8 cellular contexts compared by ENCODE assay signal in genomic region chr6:129498950-129499870, GRCh38.
DNase-seq lines count a peak whose midpoint lies in the region; ATAC-seq and TF ChIP-seq lines count a peak whose summit lies in the region.

No MANE protein-coding gene starts in this region.

- H3K36me3 ChIP-seq in Caco-2 (ENCODE audit: control insufficient read depth, insufficient read depth, low read length), result no peaks in the 10 kb centered on the region
- no peaks in the 10 kb centered on the region for H3K36me3 ChIP-seq in ascending aorta

- peak; percentile 77 for ATAC-seq in GM18861 (IDR thresholded peaks at IDR 0.05; ENCODE audit: unreplicated experiment)
- ATAC-seq in HG03066 (IDR thresholded peaks at IDR 0.05; ENCODE audit: low read depth, unreplicated experiment), result peak; percentile 67
- peak; percentile 20 to 50 for ATAC-seq in right cardiac atrium
- ATAC-seq in stimulated activated effector memory CD8-positive, alpha-beta T cell treated with anti-CD3 and anti-CD28 coated beads, Interleukin-12 subunit alpha, Interleukin-12 subunit beta, amount 100 ng/mL, for 72 hours, result peak; percentile 72
- ATAC-seq in HG02970 (IDR thresholded peaks at IDR 0.05; ENCODE audit: low FRiP score, unreplicated experiment), result no peak

- DNase-seq in Caco-2, result peak in 1 of 2 experiments; percentile 68
- peak; percentile 37 for DNase-seq in NCI-H774 (lab: John Stamatoyannopoulos, UW)
- DNase-seq in ascending aorta (ENCODE audit: low spot score in 2 of 2), result no peak
- DNase-seq in right cardiac atrium, result no peak
- DNase-seq in stimulated activated effector memory CD8-positive, alpha-beta T cell treated with anti-CD3 and anti-CD28 coated beads, Interleukin-12 subunit alpha, Interleukin-12 subunit beta, amount 100 ng/mL, for 72 hours (ENCODE audit: low spot score in 2 of 2), result no peak

- H3K27me3 Mint-ChIP-seq in Caco-2 (ENCODE audit: insufficient read depth, unreplicated experiment), result no peaks in the 10 kb centered on the region

- intact Hi-C loops in Caco-2 (cut with micrococcal nuclease; ENCODE audit: unreplicated experiment) (loop anchor here (1.0 to 10.0 kb wide), 6 partner anchors 68 to 516 kb away; partner anchors contain the start of gene L3MBTL3), ascending aorta (cut with DNase I) (loop anchor here (2.0 to 10.0 kb wide), 3 partner anchors 76 to 1636 kb away; partner anchors contain the start of gene AKAP7), right cardiac atrium (cut with DNase I) (loop anchor here in 2 of 4 donors (2.0 to 5.0 kb wide), 2 partner anchors 76 to 78 kb away; no protein-coding TSS in a partner anchor)

- peak; percentile 39 to 65 for TF ChIP-seq CTCF in Caco-2 (IDR thresholded peaks at IDR 0.05; ENCODE audit: insufficient read depth in 1 of 2, low read depth in 1 of 2, low read length in 1 of 2, severe bottlenecking in 1 of 2, unreplicated experiment in 1 of 2)
- TF ChIP-seq CTCF in ascending aorta (IDR thresholded peaks at IDR 0.05), result peak; percentile 26 to 63 (median 44)

- WGBS in right cardiac atrium, result 25% methylated on average over 9 of the region's 9 CpGs

- H3K27ac Mint-ChIP-seq in Caco-2 (ENCODE audit: unreplicated experiment), result no peak overlapping the region
- H3K27ac Mint-ChIP-seq in stimulated activated effector memory CD8-positive, alpha-beta T cell treated with anti-CD3 and anti-CD28 coated beads, Interleukin-12 subunit alpha, Interleukin-12 subunit beta, amount 100 ng/mL, for 72 hours, result peak overlapping the region; percentile 10

- CTCF ChIA-PET in Caco-2 (lab: Charles Lee), result interaction anchor here (0.6 to 1.1 kb wide), 5 partner anchors 54 to 98 kb away, joined by 3 to 7 read pairs (median 3); no protein-coding TSS in a partner anchor

- no TSS peak for BruUV-seq in Caco-2 (replicated peaks; lab: Mats Ljungman, UMichigan)

- H3K4me3 Mint-ChIP-seq in Caco-2 (ENCODE audit: unreplicated experiment), result no peak overlapping the region
- H3K4me3 Mint-ChIP-seq in stimulated activated effector memory CD8-positive, alpha-beta T cell treated with anti-CD3 and anti-CD28 coated beads, Interleukin-12 subunit alpha, Interleukin-12 subunit beta, amount 100 ng/mL, for 72 hours, result peak overlapping the region; percentile 48

- H3K4me1 ChIP-seq in Caco-2 (peaks cover 42% of the 10 kb centered on the region), ascending aorta (no peaks in the 10 kb centered on the region), right cardiac atrium (ENCODE audit: control insufficient read depth, insufficient read depth, low read length) (peaks cover 9% of the 10 kb centered on the region)

- no peaks in the 10 kb centered on the region for H3K9me3 Mint-ChIP-seq in Caco-2 (ENCODE audit: unreplicated experiment)
- H3K9me3 Mint-ChIP-seq in stimulated activated effector memory CD8-positive, alpha-beta T cell treated with anti-CD3 and anti-CD28 coated beads, Interleukin-12 subunit alpha, Interleukin-12 subunit beta, amount 100 ng/mL, for 72 hours, result no peaks in the 10 kb centered on the region

- H3K4me3 ChIP-seq in Caco-2 (ENCODE audit: low read depth, low read length), result no peak overlapping the region
- H3K4me3 ChIP-seq in ascending aorta, result no peak overlapping the region
- no peak overlapping the region for H3K4me3 ChIP-seq in right cardiac atrium (ENCODE audit: low read length)

- H3K4me1 Mint-ChIP-seq in Caco-2 (ENCODE audit: low read depth, unreplicated experiment), result peaks cover 24% of the 10 kb centered on the region
- H3K4me1 Mint-ChIP-seq in stimulated activated effector memory CD8-positive, alpha-beta T cell treated with anti-CD3 and anti-CD28 coated beads, Interleukin-12 subunit alpha, Interleukin-12 subunit beta, amount 100 ng/mL, for 72 hours, result peaks cover 40% of the 10 kb centered on the region

- H3K27me3 ChIP-seq in Caco-2 (replicated peaks; ENCODE audit: control insufficient read depth, insufficient read depth, low read length), result no peaks in the 10 kb centered on the region
- H3K27me3 ChIP-seq in ascending aorta, result no peaks in the 10 kb centered on the region
- H3K27me3 ChIP-seq in right cardiac atrium (ENCODE audit: control insufficient read depth, insufficient read depth), result no peaks in the 10 kb centered on the region

- POLR2A ChIA-PET in Caco-2 (lab: Charles Lee), result no interaction called here

- H3K9me3 ChIP-seq in Caco-2 (no peaks in the 10 kb centered on the region), ascending aorta (no peaks in the 10 kb centered on the region), right cardiac atrium (ENCODE audit: control insufficient read depth, low read length) (no peaks in the 10 kb centered on the region)

- H3K36me3 Mint-ChIP-seq in Caco-2 (ENCODE audit: insufficient read depth, unreplicated experiment), result no peaks in the 10 kb centered on the region
- no peaks in the 10 kb centered on the region for H3K36me3 Mint-ChIP-seq in stimulated activated effector memory CD8-positive, alpha-beta T cell treated with anti-CD3 and anti-CD28 coated beads, Interleukin-12 subunit alpha, Interleukin-12 subunit beta, amount 100 ng/mL, for 72 hours

- H3K27ac ChIP-seq in ascending aorta, result no peak overlapping the region
- H3K27ac ChIP-seq in right cardiac atrium (ENCODE audit: low read length), result no peak overlapping the region
